In genomic region chr18:55833543-55833942, GRCh38 we compare ENCODE assay signal across 13 cellular contexts.
A peak's percentile ranks its signal among the peaks of the same experiment; 100 is the strongest.
DNase-seq lines count a peak whose midpoint lies in the region; ATAC-seq and TF ChIP-seq lines count a peak whose summit lies in the region.
"Had no signal": no experiment of that assay in that cellular context is flagged by ENCODE, and none has a peak within 500 bp of the region (broad histone marks: within the 10 kb centered on the region; RNA-seq: fewer than 3 reads in every experiment).

No MANE protein-coding gene starts in this region.

- H3K36me3 Mint-ChIP-seq in chondrocyte (ENCODE audit: low read depth) (peaks cover 2% of the 10 kb centered on the region), Calu3 (ENCODE audit: insufficient read depth, unreplicated experiment) (no peaks in the 10 kb centered on the region)
- H3K36me3 Mint-ChIP-seq: activated naive CD8-positive, alpha-beta T cell; CD14-positive monocyte had no signal

- peaks cover 31% of the 10 kb centered on the region for H3K4me1 Mint-ChIP-seq in chondrocyte (ENCODE audit: low read depth)
- peaks cover 10% of the 10 kb centered on the region for H3K4me1 Mint-ChIP-seq in Calu3 (ENCODE audit: low read depth, unreplicated experiment)
- H3K4me1 Mint-ChIP-seq: activated CD4-positive, alpha-beta T cell treated with anti-CD3 and anti-CD28 coated beads, Interleukin-2, amount 10 ng/mL, durations not matched to agents 24 days and 14 days; CD14-positive monocyte had no signal

- no peaks in the 10 kb centered on the region for H3K27me3 ChIP-seq in lung (ENCODE audit: control insufficient read depth, insufficient read depth)

- no peak overlapping the region for H3K4me3 ChIP-seq in lung
- H3K4me3 ChIP-seq: HAP-1 had no signal

- DNase-seq in AG08395 (ENCODE audit: low spot score), result peak; percentile 95
- DNase-seq in LoVo (ENCODE audit: low spot score), result peak; percentile 57
- DNase-seq in chondrocyte (ENCODE audit: low spot score), result no peak
- DNase-seq in lung (ENCODE audit: low spot score), result no peak
- DNase-seq in Calu3, result no peak
- DNase-seq in Ammon's horn (ENCODE audit: low spot score), result no peak
- DNase-seq: activated CD4-positive, alpha-beta T cell treated with anti-CD3 and anti-CD28 coated beads, Interleukin-2, amount 10 ng/mL, durations not matched to agents 24 days and 14 days; NCI-H1694 treated with DMSO at 0.1 percent for 48 hours had no signal

- CTCF ChIA-PET in Calu3 (lab: Charles Lee), result interaction anchor here (0.7 kb wide), 1 partner anchor 325 kb away, joined by 3 read pairs; no protein-coding TSS in a partner anchor

- peak; percentile 71 for ATAC-seq in lung (ENCODE audit: insufficient read depth, low FRiP score)
- ATAC-seq in GM21737 (IDR thresholded peaks at IDR 0.05; ENCODE audit: unreplicated experiment), result no peak
- no peak for ATAC-seq in GM19023 (IDR thresholded peaks at IDR 0.05; ENCODE audit: unreplicated experiment)

- H3K9me3 ChIP-seq in lung (ENCODE audit: control insufficient read depth in 2 of 2, insufficient read depth in 1 of 2, low read length in 1 of 2), result peaks cover 2 to 4% of the 10 kb centered on the region in 2 donors
- H3K9me3 ChIP-seq: HAP-1 had no signal

- H3K36me3 ChIP-seq in lung (ENCODE audit: control insufficient read depth in 2 of 2, insufficient read depth in 2 of 2, low read length in 2 of 2), result no peaks in the 10 kb centered on the region
- H3K36me3 ChIP-seq: HAP-1 had no signal

- H3K27ac ChIP-seq in lung (ENCODE audit: low read depth in 1 of 2, low read length in 1 of 2), result no peak overlapping the region

- H3K4me1 ChIP-seq in lung (ENCODE audit: control insufficient read depth in 2 of 2, insufficient read depth in 2 of 2, low read length in 2 of 2), result no peaks in the 10 kb centered on the region
- H3K4me1 ChIP-seq: HAP-1 had no signal

- TF ChIP-seq CTCF in chondrocyte (IDR thresholded peaks at IDR 0.05), result no peak
- TF ChIP-seq CTCF in lung (IDR thresholded peaks at IDR 0.05; ENCODE audit: control extremely low read depth, extremely low read depth), result no peak
- no peak for TF ChIP-seq CTCF in Calu3 (IDR thresholded peaks at IDR 0.05; ENCODE audit: unreplicated experiment)

- no peaks in the 10 kb centered on the region for H3K27me3 Mint-ChIP-seq in chondrocyte (ENCODE audit: low read depth)
- no peaks in the 10 kb centered on the region for H3K27me3 Mint-ChIP-seq in Calu3 (ENCODE audit: unreplicated experiment)
- H3K27me3 Mint-ChIP-seq: activated CD4-positive, alpha-beta T cell treated with anti-CD3 and anti-CD28 coated beads, Interleukin-2, amount 10 ng/mL, durations not matched to agents 24 days and 14 days had no signal

- H3K4me3 Mint-ChIP-seq in chondrocyte (ENCODE audit: unreplicated experiment) (no peak overlapping the region), Calu3 (ENCODE audit: low read depth, unreplicated experiment) (no peak overlapping the region)
- H3K4me3 Mint-ChIP-seq: activated CD4-positive, alpha-beta T cell treated with anti-CD3 and anti-CD28 coated beads, Interleukin-2, amount 10 ng/mL, durations not matched to agents 24 days and 14 days; activated naive CD8-positive, alpha-beta T cell; CD14-positive monocyte had no signal

- H3K27ac Mint-ChIP-seq in chondrocyte (ENCODE audit: unreplicated experiment), result peak overlapping the region; percentile 74
- H3K27ac Mint-ChIP-seq in Calu3 (ENCODE audit: unreplicated experiment), result no peak overlapping the region
- H3K27ac Mint-ChIP-seq: activated CD4-positive, alpha-beta T cell treated with anti-CD3 and anti-CD28 coated beads, Interleukin-2, amount 10 ng/mL, durations not matched to agents 24 days and 14 days; activated naive CD8-positive, alpha-beta T cell; CD14-positive monocyte had no signal

- H3K9me3 Mint-ChIP-seq in chondrocyte (ENCODE audit: low read depth) (peaks cover 12% of the 10 kb centered on the region), Calu3 (ENCODE audit: low read depth, unreplicated experiment) (peaks cover 18% of the 10 kb centered on the region)

- BruUV-seq in Calu3 (replicated peaks; lab: Mats Ljungman, UMichigan), result no TSS peak

- 80 to 89% methylated on average over 4 of the region's 4 CpGs for WGBS in lung, 2 donors

- intact Hi-C loops in Calu3 (cut with micrococcal nuclease; ENCODE audit: unreplicated experiment), result no loop called here

Comparison
In these comparisons a context has a peak if more than half of its experiments do, and no peak if none do; other contexts are left out.
1. DNase-seq: peak in AG08395 (single experiment) and LoVo (single experiment); none in chondrocyte (single experiment), lung (single experiment), Calu3 (single experiment) and Ammon's horn (single experiment).